15 cellular contexts compared by ENCODE assay signal in the genomic region with DNA sequence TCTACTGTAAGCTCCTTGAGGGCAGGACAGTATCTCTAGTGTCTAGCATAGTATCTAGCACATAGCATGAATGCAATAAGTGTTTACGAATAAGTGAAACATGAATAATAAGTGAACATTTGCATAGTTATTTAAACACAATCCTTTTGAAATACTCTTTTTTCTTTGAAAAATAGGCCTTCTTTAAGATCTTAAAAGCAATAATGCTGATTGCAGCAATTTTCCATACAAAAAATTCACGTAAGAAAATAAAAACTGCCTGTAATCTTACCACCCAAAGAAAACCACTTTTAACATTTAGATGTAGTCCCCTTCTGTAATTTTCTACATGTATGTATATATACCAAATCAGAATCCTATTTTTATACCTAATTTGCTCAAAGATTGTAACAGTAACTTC.
DNase-seq lines count a peak whose midpoint lies in the region; ATAC-seq, FAIRE-seq and TF ChIP-seq lines count a peak whose summit lies in the region.
"Had no signal": no experiment of that assay in that cellular context is flagged by ENCODE, and none has a peak within 500 bp of the region (broad histone marks: within the 10 kb centered on the region; RNA-seq: fewer than 3 reads in every experiment).

No MANE protein-coding gene starts in this region.

- intact Hi-C loops in IMR-90 (cut with micrococcal nuclease): no loop called here

- peak overlapping the region; percentile 76; the same call in 1 of the 2 replicates for H3K27ac ChIP-seq in C4-2B
- H3K27ac ChIP-seq in IMR-90 (ENCODE audit: insufficient read depth, low read length): no peak overlapping the region
- H3K27ac ChIP-seq in H1 (ENCODE audit: low read depth, low read length): no peak overlapping the region
- H3K27ac ChIP-seq: BLaER1 had no signal

- POLR2A ChIA-PET in IMR-90 (lab: Charles Lee; ENCODE audit: unreplicated experiment) (no interaction called here), H1 (lab: Charles Lee; ENCODE audit: partially characterized antibody) (no interaction called here)

- H3K9me3 ChIP-seq in IMR-90 (ENCODE audit: control insufficient read depth, insufficient read depth, low read length): no peaks in the 10 kb centered on the region
- H3K9me3 ChIP-seq in H1 (ENCODE audit: insufficient read depth in 2 of 2, low read depth in 1 of 2, low read length in 1 of 2): no peaks in the 10 kb centered on the region
- H3K9me3 ChIP-seq: BLaER1 had no signal

- H3K4ac ChIP-seq in IMR-90 (ENCODE audit: low read depth, low read length) (no peak overlapping the region), H1 (replicated peaks; ENCODE audit: insufficient read length, low read depth, low read length) (no peak overlapping the region)

- no peak overlapping the region for H3K9ac ChIP-seq in IMR-90 (ENCODE audit: low read depth, low read length)
- H3K9ac ChIP-seq in H1 (replicated peaks in 1 of 4; ENCODE audit: extremely low read depth in 1 of 4, low read depth in 3 of 4, low read length in 3 of 4): no peak overlapping the region
- H3K9ac ChIP-seq: BLaER1 had no signal

- no peaks in the 10 kb centered on the region for H4K20me1 ChIP-seq in IMR-90 (ENCODE audit: insufficient read depth, low read length)
- no peaks in the 10 kb centered on the region for H4K20me1 ChIP-seq in H1 (replicated peaks in 1 of 2; ENCODE audit: control insufficient read depth in 1 of 2, insufficient read depth in 2 of 2, low read length in 2 of 2)
- H4K20me1 ChIP-seq: BLaER1 had no signal

- H3K23me2 ChIP-seq in H1 (ENCODE audit: low read depth, low read length): no peaks in the 10 kb centered on the region

- H3K4me2 ChIP-seq in IMR-90 (ENCODE audit: low read depth, low read length): no peak overlapping the region
- no peak overlapping the region for H3K4me2 ChIP-seq in H1 (ENCODE audit: insufficient read depth in 1 of 2, low read depth in 2 of 2, low read length in 2 of 2)
- H3K4me2 ChIP-seq: BLaER1 had no signal

- H3K36me3 ChIP-seq in IMR-90 (ENCODE audit: control insufficient read depth, insufficient read depth, low read length) (no peaks in the 10 kb centered on the region), H1 (ENCODE audit: control insufficient read depth in 2 of 4, insufficient read depth in 4 of 4, low read length in 3 of 4) (no peaks in the 10 kb centered on the region)
- H3K36me3 ChIP-seq: BLaER1 had no signal

- CTCF ChIA-PET in IMR-90 (lab: Yijun Ruan, JAX) (no interaction called here), H1 (lab: Charles Lee; ENCODE audit: partially characterized antibody) (no interaction called here)

- no peak for FAIRE-seq in H1 (lab: Jason Lieb, UNC)
- FAIRE-seq: G401.6, GM12892 had no signal

- no peak overlapping the region for H2BK12ac ChIP-seq in H1 (ENCODE audit: low read depth, low read length)

- no peak overlapping the region for H3K23ac ChIP-seq in IMR-90 (ENCODE audit: low read depth, low read length)
- H3K23ac ChIP-seq in H1 (ENCODE audit: insufficient read length): no peak overlapping the region

- H4K91ac ChIP-seq in IMR-90 (ENCODE audit: insufficient read depth, low read depth, low read length): no peak overlapping the region
- no peak overlapping the region for H4K91ac ChIP-seq in H1 (replicated peaks; ENCODE audit: insufficient read length, low read length)

- no CpG with 5 or more reads among the region's 2 CpGs for WGBS in IMR-90 (ENCODE audit: extremely low coverage in 2 of 2, insufficient read length in 1 of 2), 2 experiments
- 92% methylated on average over 2 of the region's 2 CpGs; no CpG with 5 or more reads in 1 of the 2 experiments for WGBS in H1 (ENCODE audit: extremely low coverage in 1 of 2, insufficient coverage in 1 of 2, insufficient read length in 1 of 2, insufficient replicate concordance in 2 of 2, low coverage in 1 of 2, low lambda C conversion rate in 2 of 2, missing lambda C conversion rate in 1 of 2), 2 experiments

- TF ChIP-seq POLR2A in IMR-90 (IDR thresholded peaks at IDR 0.05; ENCODE audit: low read depth, low read length): no peak
- no peak for TF ChIP-seq POLR2A in H1 (IDR thresholded peaks at IDR 0.05; ENCODE audit: control extremely low read depth in 1 of 2, low read depth in 2 of 2, low read length in 2 of 2)

- no peak for DNase-seq in IMR-90
- DNase-seq in H1 (ENCODE audit: low read depth in 1 of 2, low spot score in 2 of 2): no peak
- DNase-seq in G401 (ENCODE audit: low spot score): no peak
- DNase-seq in SHP77 (lab: John Stamatoyannopoulos, UW): no peak
- DNase-seq: CD4-positive, alpha-beta T cell; CD8-positive, alpha-beta memory T cell; DMS53; DMS79 treated with DMSO at 0.1 percent for 48 hours; H9 had no signal

- H4K8ac ChIP-seq in IMR-90 (ENCODE audit: low read depth in 2 of 2, low read length in 2 of 2) (no peak overlapping the region), H1 (ENCODE audit: extremely low read depth, insufficient read depth, low read length) (no peak overlapping the region)

- H2AK5ac ChIP-seq in IMR-90 (ENCODE audit: low read depth, low read length): no peak overlapping the region
- no peak overlapping the region for H2AK5ac ChIP-seq in H1 (ENCODE audit: low read depth, low read length)

- H2AK9ac ChIP-seq in IMR-90 (replicated peaks; ENCODE audit: low read depth, low read length, poor library complexity): no peak overlapping the region

- no TSS peak for BruUV-seq in IMR-90 (replicated peaks; lab: Mats Ljungman, UMichigan)

- TF ChIP-seq CTCF in C4-2B (conservative IDR thresholded peaks at IDR 0.05): no peak
- no peak for TF ChIP-seq CTCF in IMR-90 (conservative IDR thresholded peaks at IDR 0.05; ENCODE audit: low read depth, low read length)
- no peak for TF ChIP-seq CTCF in H1 (IDR thresholded peaks at IDR 0.05; ENCODE audit: control extremely low read depth in 1 of 3, insufficient read depth in 1 of 3, low read depth in 1 of 3, low read length in 3 of 3)

- no peak for ATAC-seq in IMR-90 (ENCODE audit: low read depth)
- ATAC-seq in HG03457 (IDR thresholded peaks at IDR 0.05; ENCODE audit: unreplicated experiment): no peak
- ATAC-seq: HCT116 had no signal

- H2BK20ac ChIP-seq in IMR-90 (ENCODE audit: low read depth, low read length): no peak overlapping the region
- H2BK20ac ChIP-seq in H1 (ENCODE audit: low read length): no peak overlapping the region

- no peak overlapping the region for H2BK5ac ChIP-seq in IMR-90 (ENCODE audit: low read depth, low read length, poor library complexity, severe bottlenecking)
- no peak overlapping the region for H2BK5ac ChIP-seq in H1 (ENCODE audit: low read depth, low read length)

- H2AFZ ChIP-seq in IMR-90 (replicated peaks; ENCODE audit: low read length, poor library complexity): no peak overlapping the region
- H2AFZ ChIP-seq in H1 (ENCODE audit: low read length): no peak overlapping the region

- no peak overlapping the region for H3K14ac ChIP-seq in IMR-90 (replicated peaks; ENCODE audit: low read depth, low read length)
- H3K14ac ChIP-seq in H1 (ENCODE audit: insufficient read length): no peak overlapping the region

- H3K27me3 ChIP-seq in IMR-90 (ENCODE audit: control insufficient read depth, insufficient read depth, low read length) (no peaks in the 10 kb centered on the region), H1 (replicated peaks in 1 of 4; ENCODE audit: control insufficient read depth in 3 of 4, extremely low read depth in 1 of 4, insufficient read depth in 3 of 4, low read length in 3 of 4) (no peaks in the 10 kb centered on the region)
- H3K27me3 ChIP-seq: BLaER1 had no signal

- no peak overlapping the region for H2BK15ac ChIP-seq in IMR-90 (ENCODE audit: low read depth, low read length)
- H2BK15ac ChIP-seq in H1 (ENCODE audit: low read length): no peak overlapping the region

- H3K56ac ChIP-seq in IMR-90 (ENCODE audit: extremely low read depth, insufficient read depth, low read length) (no peak overlapping the region), H1 (replicated peaks; ENCODE audit: insufficient read length, low read depth, low read length) (no peak overlapping the region)

- in situ Hi-C loops in IMR-90 (cut with MboI; ENCODE audit: low sequenced_read_pairs) (no loop called here), G401 (cut with HindIII; ENCODE audit: low sequenced_read_pairs) (no loop called here)

- dilution Hi-C loops in IMR-90 (cut with HindIII; ENCODE audit: low sequenced_read_pairs, unreplicated experiment): no loop called here

- no peaks in the 10 kb centered on the region for H3K79me2 ChIP-seq in H1 (ENCODE audit: control insufficient read depth in 1 of 2, insufficient read depth in 2 of 2, low read length in 2 of 2)

- H3K4me3 ChIP-seq in IMR-90 (ENCODE audit: insufficient read depth, low read depth, low read length): no peak overlapping the region
- H3K4me3 ChIP-seq in H1 (ENCODE audit: extremely low read depth in 1 of 4, insufficient read depth in 2 of 4, low read depth in 3 of 4, low read length in 4 of 4): no peak overlapping the region
- H3K4me3 ChIP-seq: BLaER1 had no signal

- H4K5ac ChIP-seq in IMR-90 (ENCODE audit: low read depth, low read length) (no peak overlapping the region), H1 (ENCODE audit: insufficient read length, low read depth, low read length) (no peak overlapping the region)

- TF ChIP-seq EP300 in H1 (IDR thresholded peaks at IDR 0.05; ENCODE audit: borderline replicate concordance in 1 of 2, low read depth in 2 of 2, low read length in 2 of 2): no peak

- H3K18ac ChIP-seq in IMR-90 (ENCODE audit: low read depth, low read length): no peak overlapping the region
- H3K18ac ChIP-seq in H1 (ENCODE audit: extremely low read depth, low read length): no peak overlapping the region

- H3K79me1 ChIP-seq in IMR-90 (ENCODE audit: low read depth in 1 of 2, low read length in 2 of 2) (no peaks in the 10 kb centered on the region), H1 (ENCODE audit: low read depth, low read length) (no peaks in the 10 kb centered on the region)

- H3K4me1 ChIP-seq in IMR-90 (ENCODE audit: control insufficient read depth, insufficient read depth, low read length): no peaks in the 10 kb centered on the region
- peaks cover 0 to 4% (median 3%) of the 10 kb centered on the region in 4 experiments; a peak in 5 of 7 replicates for H3K4me1 ChIP-seq in H1 (replicated peaks in 1 of 4; ENCODE audit: control insufficient read depth in 3 of 4, insufficient read depth in 4 of 4, low read length in 3 of 4)
- H3K4me1 ChIP-seq: BLaER1 had no signal

- no peaks in the 10 kb centered on the region for H3K9me1 ChIP-seq in IMR-90 (ENCODE audit: insufficient read depth, low read length)

- TF ChIP-seq RAD21 in IMR-90 (IDR thresholded peaks at IDR 0.05; ENCODE audit: low read length) (no peak), H1 (IDR thresholded peaks at IDR 0.05 in 1 of 2, conservative IDR thresholded peaks at IDR 0.05 in 1 of 2; ENCODE audit: low read depth in 2 of 2, low read length in 2 of 2) (no peak)

- H2BK120ac ChIP-seq in IMR-90 (ENCODE audit: low read depth, low read length) (no peak overlapping the region), H1 (replicated peaks; ENCODE audit: low read depth, low read length) (no peak overlapping the region)

TF ChIP-seq in H1, 55 proteins besides CTCF, POLR2A, EP300 and RAD21:
- TF ChIP-seq MAFK (IDR thresholded peaks at IDR 0.05; ENCODE audit: low read depth, low read length) (peak; percentile 43; the same call in 1 of the 2 replicates), SIRT6 (IDR thresholded peaks at IDR 0.05; ENCODE audit: low read length) (no peak)
